In the genomic region with DNA sequence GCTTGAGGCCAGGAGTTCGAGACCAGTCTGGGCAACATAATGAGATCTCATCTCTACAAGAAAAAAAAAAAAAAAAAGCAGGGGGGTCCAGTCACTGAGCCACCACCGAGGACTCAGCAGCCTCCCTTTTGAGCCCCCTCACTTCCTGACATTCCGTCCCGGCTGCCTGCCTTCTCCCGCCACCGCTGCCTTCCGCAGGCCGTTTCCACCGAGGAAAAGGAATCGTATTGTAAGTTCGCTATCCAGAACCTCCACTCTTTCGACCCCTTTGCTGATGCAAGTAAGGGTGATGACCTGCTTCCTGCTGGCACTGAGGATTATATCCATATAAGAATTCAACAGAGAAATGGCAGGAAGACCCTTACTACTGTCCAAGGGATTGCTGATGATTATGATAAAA, we compare ENCODE assay signal across 34 cellular contexts.
"Had no signal": no experiment of that assay in that cellular context is flagged by ENCODE, and none has a peak within 500 bp of the region (broad histone marks: within the 10 kb centered on the region; RNA-seq: fewer than 3 reads in every experiment).

No MANE protein-coding gene starts in this region.

- H3K36me3 Mint-ChIP-seq: activated CD4-positive, alpha-beta memory T cell treated with anti-CD3 and anti-CD28 coated beads for 36 hours; activated naive CD4-positive, alpha-beta T cell treated with anti-CD3 and anti-CD28 coated beads, Interleukin-2, amount 10 ng/mL, durations not matched to agents 7 days and 5 days; activated naive CD4-positive, alpha-beta T cell treated with anti-CD3 and anti-CD28 coated beads, Interleukin-2, amount 50 U/mL, for 24 hours; activated naive CD8-positive, alpha-beta T cell; activated naive CD8-positive, alpha-beta T cell treated with anti-CD3 and anti-CD28 coated beads, Interleukin-2, amount 10 ng/mL, durations not matched to agents 7 days and 5 days; brain had no signal

- H3K27ac ChIP-seq: ascending aorta, VCaP had no signal

- ATAC-seq: activated CD8-positive, alpha-beta T cell treated with anti-CD3 and anti-CD28 coated beads for 36 hours; activated naive CD8-positive, alpha-beta T cell treated with anti-CD3 and anti-CD28 coated beads, Interleukin-2, amount 50 U/mL, for 24 hours; activated T-cell treated with anti-CD3 and anti-CD28 coated beads, Interleukin-2, amount 50 U/mL, for 4 hours; activated T-cell treated with anti-CD3 and anti-CD28 coated beads, Interleukin-2, amount 50 U/mL, for 72 hours; activated T-helper 17 cell treated with anti-CD3 and anti-CD28 coated beads, Interleukin-2, amount 50 U/mL, for 72 hours had no signal

- H3K4me1 ChIP-seq: ascending aorta had no signal

- H3K36me3 ChIP-seq: ascending aorta had no signal

- H3K27me3 Mint-ChIP-seq: activated B cell treated with CpG ODN at 0.5 μM for 24 hours; activated CD4-positive, alpha-beta memory T cell treated with anti-CD3 and anti-CD28 coated beads for 36 hours; activated naive CD4-positive, alpha-beta T cell treated with anti-CD3 and anti-CD28 coated beads, Interleukin-2, amount 50 U/mL, for 24 hours; activated naive CD8-positive, alpha-beta T cell treated with anti-CD3 and anti-CD28 coated beads, Interleukin-2, amount 50 U/mL, for 24 hours; activated T-helper 17 cell treated with anti-CD3 and anti-CD28 coated beads, Interleukin-2, amount 50 U/mL, for 72 hours had no signal

- H3K4me3 ChIP-seq: ascending aorta had no signal

- H3K4me1 Mint-ChIP-seq: activated CD4-positive, alpha-beta T cell treated with anti-CD3 and anti-CD28 coated beads, Interleukin-2, amount 10 ng/mL, durations not matched to agents 24 days and 14 days; activated naive CD4-positive, alpha-beta T cell treated with anti-CD3 and anti-CD28 coated beads, Interleukin-2, amount 10 ng/mL, durations not matched to agents 7 days and 5 days; activated naive CD4-positive, alpha-beta T cell treated with anti-CD3 and anti-CD28 coated beads, Interleukin-2, amount 50 U/mL, for 24 hours; activated naive CD8-positive, alpha-beta T cell treated with anti-CD3 and anti-CD28 coated beads, Interleukin-2, amount 50 U/mL, for 24 hours; activated T-helper 17 cell treated with anti-CD3 and anti-CD28 coated beads, Interleukin-2, amount 50 U/mL, for 72 hours had no signal

- H3K27ac Mint-ChIP-seq: activated B cell treated with CpG ODN at 0.5 μM for 24 hours; activated CD4-positive, alpha-beta memory T cell treated with anti-CD3 and anti-CD28 coated beads for 36 hours; activated CD4-positive, alpha-beta T cell treated with anti-CD3 and anti-CD28 coated beads, Interleukin-2, amount 10 ng/mL, durations not matched to agents 24 days and 14 days; activated CD8-positive, alpha-beta T cell treated with anti-CD3 and anti-CD28 coated beads for 36 hours; activated naive CD4-positive, alpha-beta T cell treated with anti-CD3 and anti-CD28 coated beads, Interleukin-2, amount 10 ng/mL, durations not matched to agents 7 days and 5 days; activated naive CD4-positive, alpha-beta T cell treated with anti-CD3 and anti-CD28 coated beads, Interleukin-2, amount 50 U/mL, for 24 hours; activated naive CD8-positive, alpha-beta T cell; activated naive CD8-positive, alpha-beta T cell treated with anti-CD3 and anti-CD28 coated beads, Interleukin-2, amount 10 ng/mL, durations not matched to agents 7 days and 5 days; activated naive CD8-positive, alpha-beta T cell treated with anti-CD3 and anti-CD28 coated beads, Interleukin-2, amount 50 U/mL, for 24 hours; activated T-cell treated with anti-CD3 and anti-CD28 coated beads, Interleukin-2, amount 50 U/mL, for 72 hours; activated T-helper 1 cell treated with anti-CD3 and anti-CD28 coated beads, Interleukin-12 subunit alpha, Interleukin-12 subunit beta, Interleukin-2, Interleukin-4 antibody, amounts not matched to agents 30 ng/mL and 10 ng/mL and 1 ng/mL, durations not matched to agents 14 hours and 24 hours and 36 hours; activated T-helper 17 cell treated with anti-CD3 and anti-CD28 coated beads, Interleukin-2, amount 50 U/mL, for 72 hours; T-helper 1 cell treated with Interleukin-12 subunit alpha and Interleukin-12 subunit beta and Interleukin-4 antibody, amounts not matched to agents 30 μg/mL and 1 μg/mL, for 36 hours; T-helper 2 cell treated with Interferon-gamma antibody and Interleukin-4, amounts not matched to agents 5 μg/mL and 100 μg/mL, for 36 hours had no signal

- H3K27me3 ChIP-seq: ascending aorta had no signal

- H3K9me3 Mint-ChIP-seq: activated B cell treated with CpG ODN at 0.5 μM for 24 hours; activated CD4-positive, alpha-beta memory T cell treated with anti-CD3 and anti-CD28 coated beads for 36 hours; activated CD4-positive, alpha-beta T cell treated with anti-CD3 and anti-CD28 coated beads, Interleukin-2, amount 10 ng/mL, durations not matched to agents 24 days and 14 days; activated CD8-positive, alpha-beta T cell treated with anti-CD3 and anti-CD28 coated beads for 36 hours; activated naive CD4-positive, alpha-beta T cell treated with anti-CD3 and anti-CD28 coated beads, Interleukin-2, amount 10 ng/mL, durations not matched to agents 7 days and 5 days; activated naive CD4-positive, alpha-beta T cell treated with anti-CD3 and anti-CD28 coated beads, Interleukin-2, amount 50 U/mL, for 24 hours; activated naive CD8-positive, alpha-beta T cell treated with anti-CD3 and anti-CD28 coated beads, Interleukin-2, amount 10 ng/mL, durations not matched to agents 7 days and 5 days; activated naive CD8-positive, alpha-beta T cell treated with anti-CD3 and anti-CD28 coated beads, Interleukin-2, amount 50 U/mL, for 24 hours; activated T-cell treated with anti-CD3 and anti-CD28 coated beads, Interleukin-2, amount 50 U/mL, for 4 hours; activated T-cell treated with anti-CD3 and anti-CD28 coated beads, Interleukin-2, amount 50 U/mL, for 72 hours; activated T-helper 1 cell treated with anti-CD3 and anti-CD28 coated beads, Interleukin-12 subunit alpha, Interleukin-12 subunit beta, Interleukin-2, Interleukin-4 antibody, amounts not matched to agents 30 ng/mL and 10 ng/mL and 1 ng/mL, durations not matched to agents 14 hours and 24 hours and 36 hours; activated T-helper 17 cell treated with anti-CD3 and anti-CD28 coated beads, Interleukin-2, amount 50 U/mL, for 72 hours; T-helper 1 cell treated with Interleukin-12 subunit alpha and Interleukin-12 subunit beta and Interleukin-4 antibody, amounts not matched to agents 30 μg/mL and 1 μg/mL, for 36 hours; T-helper 2 cell treated with Interferon-gamma antibody and Interleukin-4, amounts not matched to agents 5 μg/mL and 100 μg/mL, for 36 hours had no signal

- DNase-seq: activated B cell treated with CpG ODN at 0.5 μM for 24 hours; activated CD4-positive, alpha-beta memory T cell treated with anti-CD3 and anti-CD28 coated beads for 36 hours; activated CD4-positive, alpha-beta T cell treated with anti-CD3 and anti-CD28 coated beads for 4 hours; activated CD4-positive, alpha-beta T cell treated with anti-CD3 and anti-CD28 coated beads, Interleukin-2, amount 10 ng/mL, durations not matched to agents 24 days and 14 days; activated CD4-positive, alpha-beta T cell treated with anti-CD3 and anti-CD28 coated beads, Interleukin-2, amount 50 U/mL, for 1 hour; activated CD4-positive, alpha-beta T cell treated with anti-CD3 and anti-CD28 coated beads, Interleukin-2, amount 50 U/mL, for 4 hours; activated CD4-positive, CD25-positive, alpha-beta regulatory T cell treated with anti-CD3 and anti-CD28 coated beads, Interleukin-2, amount 50 U/mL, for 72 hours; activated CD8-positive, alpha-beta memory T cell treated with anti-CD3 and anti-CD28 coated beads, Interleukin-2, amount 50 U/mL, for 4 hours; activated CD8-positive, alpha-beta T cell treated with anti-CD3 and anti-CD28 coated beads for 36 hours; activated effector memory CD4-positive, alpha-beta T cell treated with anti-CD3 and anti-CD28 coated beads, Interleukin-2, amount 50 U/mL, for 16 hours; activated gamma-delta T cell treated with Interleukin-2 at 50 U/mL for 16 hours; activated naive CD4-positive, alpha-beta T cell; activated naive CD4-positive, alpha-beta T cell treated with anti-CD3 and anti-CD28 coated beads, Interleukin-2, amount 10 ng/mL, durations not matched to agents 7 days and 5 days; activated naive CD8-positive, alpha-beta T cell treated with anti-CD3 and anti-CD28 coated beads, Interleukin-2, amount 10 ng/mL, durations not matched to agents 7 days and 5 days; activated naive CD8-positive, alpha-beta T cell treated with anti-CD3 and anti-CD28 coated beads, Interleukin-2, amount 50 U/mL, for 24 hours; activated T-cell treated with anti-CD3 and anti-CD28 coated beads for 4 hours; activated T-cell treated with anti-CD3 and anti-CD28 coated beads, Interleukin-2, amount 50 U/mL, for 1 hour; activated T-cell treated with anti-CD3 and anti-CD28 coated beads, Interleukin-2, amount 50 U/mL, for 4 hours; activated T-cell treated with anti-CD3 and anti-CD28 coated beads, Interleukin-2, amount 50 U/mL, for 72 hours; amygdala; anterior cingulate cortex; central memory CD4-positive, alpha-beta T cell; T-helper 1 cell; T-helper 2 cell; T-helper 9 cell had no signal

- H3K4me3 Mint-ChIP-seq: activated B cell treated with CpG ODN at 0.5 μM for 24 hours; activated CD4-positive, alpha-beta memory T cell treated with anti-CD3 and anti-CD28 coated beads for 36 hours; activated CD4-positive, alpha-beta T cell treated with anti-CD3 and anti-CD28 coated beads, Interleukin-2, amount 10 ng/mL, durations not matched to agents 24 days and 14 days; activated CD8-positive, alpha-beta T cell treated with anti-CD3 and anti-CD28 coated beads for 36 hours; activated naive CD4-positive, alpha-beta T cell treated with anti-CD3 and anti-CD28 coated beads, Interleukin-2, amount 10 ng/mL, durations not matched to agents 7 days and 5 days; activated naive CD4-positive, alpha-beta T cell treated with anti-CD3 and anti-CD28 coated beads, Interleukin-2, amount 50 U/mL, for 24 hours; activated naive CD8-positive, alpha-beta T cell; activated naive CD8-positive, alpha-beta T cell treated with anti-CD3 and anti-CD28 coated beads, Interleukin-2, amount 10 ng/mL, durations not matched to agents 7 days and 5 days; activated naive CD8-positive, alpha-beta T cell treated with anti-CD3 and anti-CD28 coated beads, Interleukin-2, amount 50 U/mL, for 24 hours; activated T-cell treated with anti-CD3 and anti-CD28 coated beads, Interleukin-2, amount 50 U/mL, for 4 hours; activated T-cell treated with anti-CD3 and anti-CD28 coated beads, Interleukin-2, amount 50 U/mL, for 72 hours; activated T-helper 1 cell treated with anti-CD3 and anti-CD28 coated beads, Interleukin-12 subunit alpha, Interleukin-12 subunit beta, Interleukin-2, Interleukin-4 antibody, amounts not matched to agents 30 ng/mL and 10 ng/mL and 1 ng/mL, durations not matched to agents 14 hours and 24 hours and 36 hours; activated T-helper 17 cell treated with anti-CD3 and anti-CD28 coated beads, Interleukin-2, amount 50 U/mL, for 72 hours; brain; T-helper 1 cell treated with Interleukin-12 subunit alpha and Interleukin-12 subunit beta and Interleukin-4 antibody, amounts not matched to agents 30 μg/mL and 1 μg/mL, for 36 hours; T-helper 2 cell treated with Interferon-gamma antibody and Interleukin-4, amounts not matched to agents 5 μg/mL and 100 μg/mL, for 36 hours had no signal

- H3K9me3 ChIP-seq: ascending aorta had no signal
